12 cellular contexts compared by ENCODE assay signal in the genomic region with DNA sequence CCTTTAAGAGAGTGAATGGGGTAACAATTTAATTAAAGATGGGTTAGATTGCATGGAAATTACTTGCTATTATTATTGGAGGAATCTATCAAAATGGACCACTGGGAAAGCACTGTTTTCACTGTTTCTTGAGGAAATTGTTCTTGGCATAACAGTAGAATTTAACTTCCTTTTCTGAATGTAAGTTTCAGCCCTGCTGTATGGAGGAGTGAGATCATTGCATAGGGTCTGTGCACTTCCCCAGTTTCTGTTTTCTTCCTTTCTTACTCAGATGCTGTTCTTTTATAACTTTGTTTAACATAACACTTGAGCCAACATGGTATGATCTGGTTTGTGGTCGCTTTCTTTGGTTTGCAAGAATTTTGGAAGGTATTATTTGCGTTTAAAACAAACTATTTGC.
"Had no signal": no experiment of that assay in that cellular context is flagged by ENCODE, and none has a peak within 500 bp of the region (broad histone marks: within the 10 kb centered on the region; RNA-seq: fewer than 3 reads in every experiment).

No MANE protein-coding gene starts in this region.

- DNase-seq: activated CD4-positive, alpha-beta T cell treated with anti-CD3 and anti-CD28 coated beads, Interleukin-2, amount 50 U/mL, for 4 hours; activated CD4-positive, CD25-positive, alpha-beta regulatory T cell treated with anti-CD3 and anti-CD28 coated beads, Interleukin-2, amount 50 U/mL, for 72 hours; activated effector memory CD4-positive, alpha-beta T cell treated with anti-CD3 and anti-CD28 coated beads, Interleukin-2, amount 50 U/mL, for 16 hours; activated T-cell treated with anti-CD3 and anti-CD28 coated beads, Interleukin-2, amount 50 U/mL, for 72 hours; effector memory CD4-positive, alpha-beta T cell; esophagus squamous epithelium; left ventricle myocardium superior; stimulated activated CD4-positive, alpha-beta T cell treated with anti-CD3 and anti-CD28 coated beads, Interleukin-4, amount 100 ng/mL, for 24 hours; T1000; testis had no signal

- H3K4me1 ChIP-seq: esophagus squamous epithelium, testis had no signal

- H3K9me3 ChIP-seq: esophagus squamous epithelium, testis had no signal

- H3K36me3 ChIP-seq: esophagus squamous epithelium had no signal

- ATAC-seq: activated T-cell treated with anti-CD3 and anti-CD28 coated beads, Interleukin-2, amount 50 U/mL, for 72 hours; left ventricle myocardium superior; sciatic nerve; stimulated activated memory B cell treated with anti-CD40 and anti-IgM and Interleukin-4, amounts not matched to agents 10 μg/mL and 1 μg/mL and 100 μg/mL, for 72 hours had no signal

- H3K4me3 ChIP-seq: esophagus squamous epithelium, testis had no signal
